Comparison of ENCODE assay signal across 21 cellular contexts in the genomic region with DNA sequence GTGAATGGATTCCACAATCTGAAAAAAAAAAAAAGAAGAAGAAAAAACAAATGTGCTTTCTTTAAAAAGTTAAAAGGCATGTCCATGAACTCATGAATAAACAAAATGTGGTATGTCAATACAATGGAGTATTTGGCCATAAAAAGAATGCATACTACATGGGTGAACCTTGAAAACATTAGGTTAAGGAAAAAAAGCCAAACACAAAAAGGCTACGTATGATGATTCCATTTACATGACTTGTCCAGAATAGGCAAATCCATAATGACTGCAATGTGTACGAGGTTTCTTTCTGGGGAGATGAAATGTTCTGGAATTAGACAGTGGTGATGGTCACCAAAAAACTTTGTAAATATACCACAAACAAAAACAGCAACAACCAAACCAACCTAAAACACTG.
"Had no signal": no experiment of that assay in that cellular context is flagged by ENCODE, and none has a peak within 500 bp of the region (broad histone marks: within the 10 kb centered on the region; RNA-seq: fewer than 3 reads in every experiment).

No MANE protein-coding gene starts in this region.

- H3K4me3 ChIP-seq: esophagus squamous epithelium, gastrocnemius medialis, heart right ventricle, psoas muscle, spleen had no signal

- ATAC-seq: effector memory CD8-positive, alpha-beta T cell; gastrocnemius medialis; heart right ventricle; left lobe of liver; naive thymus-derived CD4-positive, alpha-beta T cell; psoas muscle; sciatic nerve had no signal

- FAIRE-seq: colon, islet of Langerhans had no signal

- H3K27me3 ChIP-seq: esophagus squamous epithelium, gastrocnemius medialis, heart right ventricle, spleen had no signal

- H3K36me3 ChIP-seq: esophagus squamous epithelium, gastrocnemius medialis, heart right ventricle had no signal

- H3K4me3 Mint-ChIP-seq: dendritic cell treated with granulocyte-macrophage colony-stimulating factor and Interleukin-4, amounts not matched to agents 40 ng/mL and 50 ng/mL, for 4 days; effector memory CD8-positive, alpha-beta T cell; naive thymus-derived CD4-positive, alpha-beta T cell; nephron progenitor cell had no signal

- H3K9me3 Mint-ChIP-seq: dendritic cell treated with granulocyte-macrophage colony-stimulating factor and Interleukin-4, amounts not matched to agents 40 ng/mL and 50 ng/mL, for 4 days; effector memory CD8-positive, alpha-beta T cell had no signal

- H3K27ac ChIP-seq: esophagus squamous epithelium, gastrocnemius medialis, heart right ventricle, psoas muscle, spleen had no signal

- H3K9me3 ChIP-seq: esophagus squamous epithelium, gastrocnemius medialis, psoas muscle, spleen had no signal

- H3K27me3 Mint-ChIP-seq: dendritic cell treated with granulocyte-macrophage colony-stimulating factor and Interleukin-4, amounts not matched to agents 40 ng/mL and 50 ng/mL, for 4 days; effector memory CD8-positive, alpha-beta T cell; naive thymus-derived CD4-positive, alpha-beta T cell had no signal

- DNase-seq: effector memory CD8-positive, alpha-beta T cell; esophagus squamous epithelium; gastrocnemius medialis; heart right ventricle; hypothalamus; mammary epithelial cell; naive thymus-derived CD4-positive, alpha-beta T cell; nephron progenitor cell; psoas muscle; retina; spleen; stimulated activated CD4-positive, alpha-beta T cell treated with anti-CD3 and anti-CD28 coated beads, Interleukin-15, amount 100 ng/mL, for 24 hours; stimulated activated CD4-positive, alpha-beta T cell treated with anti-CD3 and anti-CD28 coated beads, Interleukin-1b, Interleukin-23, amount 100 ng/mL, for 48 hours; stimulated activated CD4-positive, alpha-beta T cell treated with anti-CD3 and anti-CD28 coated beads, Interleukin-4, amount 100 ng/mL, for 4 hours; stimulated activated naive CD4-positive, alpha-beta T cell; trophoblast cell had no signal

- H3K27ac Mint-ChIP-seq: dendritic cell treated with granulocyte-macrophage colony-stimulating factor and Interleukin-4, amounts not matched to agents 40 ng/mL and 50 ng/mL, for 4 days; effector memory CD8-positive, alpha-beta T cell; nephron progenitor cell had no signal
